23 cellular contexts compared by ENCODE assay signal in the genomic region with DNA sequence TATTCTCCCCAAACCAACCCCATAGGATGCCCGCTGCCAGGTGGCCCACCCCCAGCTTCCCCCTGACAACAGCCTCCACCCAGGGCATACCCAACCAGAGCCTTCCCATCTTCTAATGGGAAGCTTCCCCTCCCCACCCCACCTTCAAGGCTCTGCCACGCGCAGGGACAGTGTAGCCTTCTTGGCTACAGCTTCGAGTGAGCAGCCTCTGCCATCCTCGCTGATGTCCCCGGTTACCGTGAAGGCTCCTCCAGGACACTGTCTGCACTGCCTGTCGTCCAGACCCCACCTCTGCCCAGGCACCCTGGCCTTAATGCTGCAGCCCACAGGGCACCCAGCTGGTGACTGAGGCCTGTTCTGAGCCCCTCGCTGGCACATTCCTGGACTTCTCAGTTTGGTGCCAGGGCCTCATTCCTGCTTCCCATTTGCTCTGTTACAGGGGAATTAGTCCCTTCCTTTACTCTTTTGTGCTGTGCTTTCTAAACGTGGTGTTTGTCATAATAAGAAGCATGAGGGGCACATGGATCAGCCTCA.
"Had no signal": no experiment of that assay in that cellular context is flagged by ENCODE, and none has a peak within 500 bp of the region (broad histone marks: within the 10 kb centered on the region; RNA-seq: fewer than 3 reads in every experiment).

No MANE protein-coding gene starts in this region.

- H3K27ac Mint-ChIP-seq: mesothelial cell of epicardium; naive thymus-derived CD4-positive, alpha-beta T cell had no signal

- ATAC-seq: gastrocnemius medialis; heart right ventricle; left colon; left lung; left ventricle myocardium superior; lower lobe of right lung; mucosa of descending colon; naive thymus-derived CD4-positive, alpha-beta T cell had no signal

- DNase-seq: colonic mucosa; dermis blood vessel endothelial cell; dorsolateral prefrontal cortex; effector CD4-positive, alpha-beta T cell; effector memory CD4-positive, alpha-beta T cell; esophagus squamous epithelium; foreskin fibroblast; foreskin melanocyte; gastrocnemius medialis; glutamatergic neuron; heart right ventricle; hippocampal formation; left colon; left lung; left ventricle myocardium superior; lower lobe of right lung; mesenchymal stem cell; mucosa of descending colon; naive thymus-derived CD4-positive, alpha-beta T cell had no signal

- H3K27ac ChIP-seq: colonic mucosa, dorsolateral prefrontal cortex, esophagus squamous epithelium, gastrocnemius medialis, heart right ventricle, left lung, lower lobe of right lung had no signal

- H3K4me3 ChIP-seq: colonic mucosa, dorsolateral prefrontal cortex, esophagus squamous epithelium, gastrocnemius medialis, heart right ventricle, left lung, lower lobe of right lung, mucosa of descending colon had no signal

- FAIRE-seq: endothelial cell of umbilical vein, islet of Langerhans, keratinocyte had no signal

- H3K27me3 ChIP-seq: colonic mucosa, dorsolateral prefrontal cortex, esophagus squamous epithelium, gastrocnemius medialis, heart right ventricle, left lung had no signal

- H3K4me3 Mint-ChIP-seq: mesothelial cell of epicardium; naive thymus-derived CD4-positive, alpha-beta T cell had no signal

- H3K9me3 ChIP-seq: colonic mucosa, esophagus squamous epithelium, gastrocnemius medialis, lower lobe of right lung, mucosa of descending colon had no signal

- H3K36me3 ChIP-seq: colonic mucosa, esophagus squamous epithelium, gastrocnemius medialis, heart right ventricle, left lung, lower lobe of right lung had no signal

- H3K4me1 ChIP-seq: colonic mucosa, esophagus squamous epithelium, gastrocnemius medialis, heart right ventricle, left lung, lower lobe of right lung had no signal

- H3K36me3 Mint-ChIP-seq: naive thymus-derived CD4-positive, alpha-beta T cell had no signal

- H3K4me1 Mint-ChIP-seq: mesothelial cell of epicardium; naive thymus-derived CD4-positive, alpha-beta T cell had no signal
